ENCODE assay signal across 8 cellular contexts in genomic region chr22:40348025-40348658, GRCh38. TPM values are rescaled to one million over a fixed set of nuclear protein-coding genes. Genes with fewer than 3 reads are reported as not detected.
DNase-seq lines count a peak whose midpoint lies in the region; ATAC-seq, FAIRE-seq and TF ChIP-seq lines count a peak whose summit lies in the region.

No MANE protein-coding gene starts in this region.

- H4K20me1 ChIP-seq in GM12878 (ENCODE audit: control insufficient read depth, insufficient read depth), result no peaks in the 10 kb centered on the region

- H3K4me2 ChIP-seq in GM12878 (ENCODE audit: control insufficient read depth, insufficient read depth), result peak overlapping the region; percentile 89

- H3K36me3 Mint-ChIP-seq in immature natural killer cell, result peaks cover 4 to 11% (median 5%) of the 10 kb centered on the region in 3 donors

- BruUV-seq in GM12878 (replicated peaks; lab: Mats Ljungman, UMichigan), result no TSS peak

- intact Hi-C loops in GM12878 (cut with micrococcal nuclease; ENCODE audit: unreplicated experiment), result loop anchor here (5.0 to 10.0 kb wide), 3 partner anchors 46 to 816 kb away; partner anchors contain the start of gene RPS19BP1

- H3K4me1 Mint-ChIP-seq in immature natural killer cell, result peaks cover 28 to 41% of the 10 kb centered on the region in 2 donors

- WGBS in GM12878 (ENCODE audit: insufficient coverage, insufficient replicate concordance, low lambda C conversion rate, missing lambda C conversion rate), result 31% methylated on average over 10 of the region's 10 CpGs

- no peaks in the 10 kb centered on the region for H3K9me3 ChIP-seq in GM12878 (replicated peaks; ENCODE audit: control insufficient read depth, insufficient read depth, low read length)

- peak; percentile 80 for FAIRE-seq in GM12878 (lab: Jason Lieb, UNC)

- H3K27ac ChIP-seq in GM12878 (ENCODE audit: control insufficient read depth, insufficient read depth), result no peak overlapping the region

- TF ChIP-seq CTCF in GM12878 (IDR thresholded peaks at IDR 0.05 in 2 of 3, conservative IDR thresholded peaks at IDR 0.05 in 1 of 3; ENCODE audit: control insufficient read depth in 2 of 3, extremely low read depth in 1 of 3, insufficient read depth in 1 of 3, low read depth in 3 of 3, low read length in 3 of 3), result peak; percentile 82 to 91 (median 90)

- peak overlapping the region; percentile 96 to 99 (median 99) for H3K4me3 Mint-ChIP-seq in immature natural killer cell

- CTCF ChIA-PET in GM12878 (lab: Yijun Ruan, JAX), result interaction anchor here (0.6 to 4.6 kb wide), 68 partner anchors 9 to 813 kb away, joined by 3 to 68 read pairs (median 4); partner anchors contain the start of gene TNRC6B

- H3K4me1 ChIP-seq in GM12878 (ENCODE audit: control insufficient read depth, insufficient read depth, low read length), result 0 out of 2 replicates have a peak, but pooled peaks cover 3% of the 10 kb centered on the region

- H3K27me3 Mint-ChIP-seq in immature natural killer cell (ENCODE audit: low read depth in 3 of 3), result peaks cover 2 to 8% (median 4%) of the 10 kb centered on the region in 3 donors

- in situ Hi-C loops in KBM-7 (cut with MboI; ENCODE audit: low pct_unique_long_range_greater_than_20kb, low sequenced_read_pairs), result loop anchor here (25.0 kb wide), 1 partner anchor 811 kb away; the partner anchor contains the start of gene RPS19BP1
- in situ Hi-C loops in GM12878 (cut with MboI), result loop anchor here (5.0 kb wide), 2 partner anchors 301 to 811 kb away; no protein-coding TSS in a partner anchor

- SMC1A ChIA-PET in GM12878 (lab: Charles Lee; ENCODE audit: uncharacterized antibody, unreplicated experiment), result interaction anchor here (0.6 to 5.3 kb wide), 43 partner anchors 9 to 814 kb away, joined by 3 to 67 read pairs (median 6); partner anchors contain the start of gene SGSM3

- no peaks in the 10 kb centered on the region for H3K27me3 ChIP-seq in GM12878 (replicated peaks in 1 of 2; ENCODE audit: control insufficient read depth in 2 of 2, insufficient read depth in 2 of 2, low read length in 1 of 2)

- ATAC-seq in GM12878 (peak; percentile 59), GM19397 (IDR thresholded peaks at IDR 0.05; ENCODE audit: unreplicated experiment) (no peak), HG03378 (IDR thresholded peaks at IDR 0.05; ENCODE audit: unreplicated experiment) (no peak)

- DNase-seq in ELR (ENCODE audit: low read depth) (peak; percentile 70), KBM-7 (peak; percentile 76), T-helper 9 cell (peak; percentile 52), GM12878 (ENCODE audit: low read depth, low spot score) (no peak), immature natural killer cell (peak; percentile 31 to 56 (median 33))
- DNase-seq in stimulated activated CD4-positive, alpha-beta T cell treated with anti-CD3 and anti-CD28 coated beads, Interleukin-2, amount 100 ng/mL, for 4 hours (ENCODE audit: low read depth), result peak; percentile 52

- H2AFZ ChIP-seq in GM12878 (ENCODE audit: control insufficient read depth, low read depth, low read length), result no peak overlapping the region

- no peaks in the 10 kb centered on the region for H3K9me3 Mint-ChIP-seq in immature natural killer cell

- H3K9ac ChIP-seq in GM12878 (ENCODE audit: control insufficient read depth, insufficient read depth, low read length), result peak overlapping the region; percentile 22

- POLR2A ChIA-PET in GM12878 (lab: Charles Lee), result interaction anchor here (1.0 to 4.4 kb wide), 5 partner anchors 72 to 304 kb away, joined by 3 to 28 read pairs (median 3); no protein-coding TSS in a partner anchor

- peak overlapping the region; percentile 81 for H3K4me3 ChIP-seq in GM12878

- no peak for TF ChIP-seq POLR2A in GM12878 (IDR thresholded peaks at IDR 0.05; ENCODE audit: low read depth, low read length)

- TF ChIP-seq RAD21 in GM12878 (IDR thresholded peaks at IDR 0.05; ENCODE audit: insufficient read depth, low read depth, low read length), result peak; percentile 89

- TF ChIP-seq EP300 in GM12878 (IDR thresholded peaks at IDR 0.05; ENCODE audit: borderline replicate concordance in 1 of 2, control insufficient read depth in 1 of 2, low read depth in 2 of 2, low read length in 2 of 2), result no peak

- H3K27ac Mint-ChIP-seq in immature natural killer cell, result peak overlapping the region in 5 of 6 donors; percentile 91 to 99 (median 96)

- peaks cover 41% of the 10 kb centered on the region for H3K79me2 ChIP-seq in GM12878 (ENCODE audit: control insufficient read depth, insufficient read depth, low read length)

- RAD21 ChIA-PET in GM12878 (lab: Charles Lee; ENCODE audit: unreplicated experiment), result interaction anchor here (0.6 to 4.9 kb wide), 29 partner anchors 12 to 551 kb away, joined by 3 to 40 read pairs (median 4); partner anchors contain the start of gene TNRC6B

- H3K36me3 ChIP-seq in GM12878 (ENCODE audit: control insufficient read depth in 2 of 2, insufficient read depth in 2 of 2, low read length in 1 of 2), result peaks cover 0 to 17% of the 10 kb centered on the region in 2 experiments; a peak in 3 of 4 replicates

TF ChIP-seq in GM12878, 131 proteins besides CTCF, POLR2A, EP300 and RAD21 (continues in another document):
- TF ChIP-seq ZNF207 (IDR thresholded peaks at IDR 0.05; ENCODE audit: borderline replicate concordance) (no peak), FOXM1 (IDR thresholded peaks at IDR 0.05; ENCODE audit: low read depth, low read length) (0 out of 2 replicates have a peak, but pooled peaks have one; percentile 31), MXI1 (IDR thresholded peaks at IDR 0.05; ENCODE audit: low read depth, low read length) (no peak), NRF1 (conservative IDR thresholded peaks at IDR 0.05; ENCODE audit: low read depth, low read length) (no peak), ZNF592 (IDR thresholded peaks at IDR 0.05) (no peak)

RNA-seq across cellular contexts. Expression of gene ADSL, which starts 1.8 kb away (rescaled TPM):
- 97.8 and 105 TPM in 2 replicates for total RNA-seq in GM12878 (2013; cell fraction: nucleolus; rRNA removed)
- total RNA-seq in GM12878 (2014; rRNA removed) (141 and 144 TPM in 2 replicates), GM12878 (2014; rRNA removed; fragmentation: Illumina TruSeq; extraction: Trizol) (124 and 126 TPM in 2 replicates), GM12878 (2021) (132 and 133 TPM in 2 replicates)
- polyA plus RNA-seq in GM12878 (2011; ENCODE audit: low read depth), result 75.9 TPM
- polyA plus RNA-seq in GM12878 (2011; rRNA removed) (126 and 139 TPM in 2 replicates), GM12878 (2014; fragmentation: Illumina TruSeq; extraction: Trizol) (127 and 132 TPM in 2 replicates), GM12878 (2014; fragmentation: Nextera tagmentation; extraction: Ambion mirVana) (100 to 1,000 TPM; 230 to 313 TPM), GM12878 (2014; rRNA removed) (128 and 144 TPM in 2 replicates), GM12878 (2016; fragmentation: Nextera tagmentation; extraction: Ambion mirVana) (100 to 1,000 TPM; 182 to 192 TPM), immature natural killer cell (10 to 100 TPM; 57.5 to 59.7 (median 59.3) TPM)
- polyA plus RNA-seq in GM12878 (2011; cell fraction: cytosol; rRNA removed), result 143 and 151 TPM in 2 replicates
- polyA plus RNA-seq in GM12878 (2011; cell fraction: nucleus; rRNA removed), result 104 TPM in 2 replicates
- 79.8 and 95.5 TPM in 2 replicates for polyA plus RNA-seq in GM12878 (2012)
- polyA minus RNA-seq in GM12878 (2011; rRNA and poly(A)+ RNA removed), result 163 and 188 TPM in 2 replicates
- 27.4 and 42.8 TPM in 2 replicates for polyA minus RNA-seq in GM12878 (2011; cell fraction: cytosol; rRNA and poly(A)+ RNA removed)
- polyA minus RNA-seq in GM12878 (2011; cell fraction: nucleus; rRNA and poly(A)+ RNA removed), result 28.3 and 41.4 TPM in 2 replicates

RNA-seq across cellular contexts. Expression of gene SGSM3, which starts 22.3 kb away (rescaled TPM):
- total RNA-seq in GM12878 (2013; cell fraction: nucleolus; rRNA removed), result 91.8 and 98.1 TPM in 2 replicates
- total RNA-seq in GM12878 (2014; rRNA removed), result 54.2 and 55.3 TPM in 2 replicates
- 20.6 and 23.6 TPM in 2 replicates for total RNA-seq in GM12878 (2014; rRNA removed; fragmentation: Illumina TruSeq; extraction: Trizol)
- 68.9 and 72.9 TPM in 2 replicates for total RNA-seq in GM12878 (2021)
- 31.9 TPM for polyA plus RNA-seq in GM12878 (2011; ENCODE audit: low read depth)
- 21.2 and 38.4 TPM in 2 replicates for polyA plus RNA-seq in GM12878 (2011; rRNA removed)
- polyA plus RNA-seq in GM12878 (2011; cell fraction: cytosol; rRNA removed), result 35.1 and 59.7 TPM in 2 replicates
- 531 and 554 TPM in 2 replicates for polyA plus RNA-seq in GM12878 (2011; cell fraction: nucleus; rRNA removed)
- 61.2 and 72.9 TPM in 2 replicates for polyA plus RNA-seq in GM12878 (2012)
- polyA plus RNA-seq in GM12878 (2014; fragmentation: Illumina TruSeq; extraction: Trizol), result 5.9 and 18.4 TPM in 2 replicates
- 1 to 10 TPM; 1.9 to 7.4 TPM for polyA plus RNA-seq in GM12878 (2014; fragmentation: Nextera tagmentation; extraction: Ambion mirVana)
- polyA plus RNA-seq in GM12878 (2014; rRNA removed), result 90.0 and 95.6 TPM in 2 replicates
- 10 to 100 TPM; 61.7 to 65.4 TPM for polyA plus RNA-seq in GM12878 (2016; fragmentation: Nextera tagmentation; extraction: Ambion mirVana)
- 16.1 and 27.2 TPM in 2 replicates for polyA minus RNA-seq in GM12878 (2011; rRNA and poly(A)+ RNA removed)
- 11.9 and 13.0 TPM in 2 replicates for polyA minus RNA-seq in GM12878 (2011; cell fraction: cytosol; rRNA and poly(A)+ RNA removed)
- polyA minus RNA-seq in GM12878 (2011; cell fraction: nucleus; rRNA and poly(A)+ RNA removed), result 49.9 and 64.8 TPM in 2 replicates
- polyA plus RNA-seq in immature natural killer cell, result 10 to 100 TPM; 51.7 to 67.5 (median 59.5) TPM
